ENCODE assay signal across 18 cellular contexts in genomic region chr9:131927092-131927491, GRCh38.
DNase-seq lines count a peak whose midpoint lies in the region; ATAC-seq, FAIRE-seq and TF ChIP-seq lines count a peak whose summit lies in the region.
"Had no signal": no experiment of that assay in that cellular context is flagged by ENCODE, and none has a peak within 500 bp of the region (broad histone marks: within the 10 kb centered on the region; RNA-seq: fewer than 3 reads in every experiment).

No MANE protein-coding gene starts in this region.

- FAIRE-seq in GM12891 (lab: Jason Lieb, UNC) = no peak
- FAIRE-seq: A204.1, GM19239, HepG2, HTR-8/SVneo had no signal

- peak; percentile 57; the same call in 1 of the 2 replicates for ATAC-seq in IMR-90 (ENCODE audit: low read depth)
- ATAC-seq in activated CD8-positive, alpha-beta T cell treated with anti-CD3 and anti-CD28 coated beads for 36 hours = no peak
- ATAC-seq: CD8-positive, alpha-beta T cell; HepG2 had no signal

- H2BK5ac ChIP-seq in IMR-90 (ENCODE audit: low read depth, low read length, poor library complexity, severe bottlenecking) = no peak overlapping the region

- H4K5ac ChIP-seq in IMR-90 (ENCODE audit: low read depth, low read length) = no peak overlapping the region

- H3K23ac ChIP-seq in IMR-90 (ENCODE audit: low read depth, low read length) = no peak overlapping the region

- no peak overlapping the region for H2AK9ac ChIP-seq in IMR-90 (replicated peaks; ENCODE audit: low read depth, low read length, poor library complexity)

- H3K9me3 Mint-ChIP-seq in activated CD8-positive, alpha-beta T cell treated with anti-CD3 and anti-CD28 coated beads for 36 hours = no peaks in the 10 kb centered on the region
- H3K9me3 Mint-ChIP-seq: CD14-positive monocyte; CD8-positive, alpha-beta T cell; HFFc6 had no signal

- TF ChIP-seq RAD21 in IMR-90 (IDR thresholded peaks at IDR 0.05; ENCODE audit: low read length) = no peak

- H3K56ac ChIP-seq in IMR-90 (ENCODE audit: extremely low read depth, insufficient read depth, low read length) = no peak overlapping the region

- H2BK15ac ChIP-seq in IMR-90 (ENCODE audit: low read depth, low read length) = no peak overlapping the region

- no peaks in the 10 kb centered on the region for H3K4me1 ChIP-seq in IMR-90 (ENCODE audit: control insufficient read depth, insufficient read depth, low read length)
- H3K4me1 ChIP-seq: Caco-2 had no signal

- TF ChIP-seq POLR2A in IMR-90 (IDR thresholded peaks at IDR 0.05; ENCODE audit: low read depth, low read length) = no peak
- no peak for TF ChIP-seq POLR2A in GM12891 (IDR thresholded peaks at IDR 0.05; ENCODE audit: low read depth, low read length)

- no peak overlapping the region for H3K27ac Mint-ChIP-seq in activated CD8-positive, alpha-beta T cell treated with anti-CD3 and anti-CD28 coated beads for 36 hours
- H3K27ac Mint-ChIP-seq: CD14-positive monocyte; CD8-positive, alpha-beta T cell; HFFc6 had no signal

- intact Hi-C loops in IMR-90 (cut with micrococcal nuclease) = no loop called here
- intact Hi-C loops in activated CD8-positive, alpha-beta T cell treated with anti-CD3 and anti-CD28 coated beads for 36 hours (cut with micrococcal nuclease) = no loop called here

- CTCF ChIA-PET in IMR-90 (lab: Yijun Ruan, JAX) = no interaction called here
- CTCF ChIA-PET in activated CD8-positive, alpha-beta T cell treated with anti-CD3 and anti-CD28 coated beads for 36 hours (lab: Charles Lee) = interaction anchor here (1.5 kb wide), 1 partner anchor 172 kb away, joined by 3 read pairs; no protein-coding TSS in a partner anchor

- no peak overlapping the region for H3K9ac ChIP-seq in IMR-90 (ENCODE audit: low read depth, low read length)

- no peak overlapping the region for H3K4me3 ChIP-seq in IMR-90 (ENCODE audit: insufficient read depth, low read depth, low read length)

- H3K14ac ChIP-seq in IMR-90 (replicated peaks; ENCODE audit: low read depth, low read length) = no peak overlapping the region

- H4K8ac ChIP-seq in IMR-90 (ENCODE audit: low read depth in 2 of 2, low read length in 2 of 2) = no peak overlapping the region

- no peak for DNase-seq in IMR-90
- DNase-seq in NOMO-1 treated with DMSO at 0.1 percent for 48 hours (lab: John Stamatoyannopoulos, UW; ENCODE audit: unreplicated experiment) = peak; percentile 67
- DNase-seq in amniotic epithelial cell (ENCODE audit: low read depth) = peak; percentile 7
- DNase-seq in stimulated activated CD4-positive, alpha-beta T cell treated with anti-CD3 and anti-CD28 coated beads, Interleukin-4, amount 100 ng/mL, for 1 hour = no peak
- DNase-seq in GM12891 (ENCODE audit: insufficient read length, low spot score) = no peak
- DNase-seq in activated CD8-positive, alpha-beta T cell treated with anti-CD3 and anti-CD28 coated beads for 36 hours = no peak
- no peak for DNase-seq in hypothalamus (lab: John Stamatoyannopoulos, UW)
- DNase-seq: Caco-2; CD8-positive, alpha-beta T cell; DND-41; GDM1; HCEC 1CT; HFFc6 had no signal

- no peaks in the 10 kb centered on the region for H3K9me3 ChIP-seq in IMR-90 (ENCODE audit: control insufficient read depth, insufficient read depth, low read length)
- H3K9me3 ChIP-seq: Caco-2 had no signal

- in situ Hi-C loops in IMR-90 (cut with MboI; ENCODE audit: low sequenced_read_pairs) = no loop called here

- H2BK20ac ChIP-seq in IMR-90 (ENCODE audit: low read depth, low read length) = no peak overlapping the region

- BruUV-seq in IMR-90 (replicated peaks; lab: Mats Ljungman, UMichigan) = no TSS peak

- no peak overlapping the region for H3K18ac ChIP-seq in IMR-90 (ENCODE audit: low read depth, low read length)

- dilution Hi-C loops in IMR-90 (cut with HindIII; ENCODE audit: low sequenced_read_pairs, unreplicated experiment) = no loop called here

- peaks cover 4% of the 10 kb centered on the region for H3K36me3 Mint-ChIP-seq in activated CD8-positive, alpha-beta T cell treated with anti-CD3 and anti-CD28 coated beads for 36 hours (ENCODE audit: low read depth)

- WGBS in IMR-90 (ENCODE audit: extremely low coverage in 2 of 2, insufficient read length in 1 of 2), 2 experiments = no CpG with 5 or more reads among the region's 3 CpGs

- no peak overlapping the region for H3K4me2 ChIP-seq in IMR-90 (ENCODE audit: low read depth, low read length)

- no peak for TF ChIP-seq CTCF in IMR-90 (conservative IDR thresholded peaks at IDR 0.05; ENCODE audit: low read depth, low read length)
- TF ChIP-seq CTCF in activated CD8-positive, alpha-beta T cell treated with anti-CD3 and anti-CD28 coated beads for 36 hours (IDR thresholded peaks at IDR 0.05) = no peak

- H2BK120ac ChIP-seq in IMR-90 (ENCODE audit: low read depth, low read length) = no peak overlapping the region

- no peak overlapping the region for H2AFZ ChIP-seq in IMR-90 (replicated peaks; ENCODE audit: low read length, poor library complexity)

- H3K36me3 ChIP-seq in IMR-90 (ENCODE audit: control insufficient read depth, insufficient read depth, low read length) = no peaks in the 10 kb centered on the region

- H4K91ac ChIP-seq in IMR-90 (ENCODE audit: insufficient read depth, low read depth, low read length) = no peak overlapping the region

- H3K27me3 Mint-ChIP-seq in activated CD8-positive, alpha-beta T cell treated with anti-CD3 and anti-CD28 coated beads for 36 hours = no peaks in the 10 kb centered on the region

- peaks cover 17% of the 10 kb centered on the region for H3K9me1 ChIP-seq in IMR-90 (ENCODE audit: insufficient read depth, low read length)

- no peak overlapping the region for H3K4me3 Mint-ChIP-seq in activated CD8-positive, alpha-beta T cell treated with anti-CD3 and anti-CD28 coated beads for 36 hours
- H3K4me3 Mint-ChIP-seq: CD14-positive monocyte; CD8-positive, alpha-beta T cell; HFFc6 had no signal

- peaks cover 0 to 47% of the 10 kb centered on the region in 2 experiments; a peak in 2 of 4 replicates for H3K79me1 ChIP-seq in IMR-90 (ENCODE audit: low read depth in 1 of 2, low read length in 2 of 2)

- no peak overlapping the region for H2AK5ac ChIP-seq in IMR-90 (ENCODE audit: low read depth, low read length)

- peaks cover 9% of the 10 kb centered on the region for H3K4me1 Mint-ChIP-seq in activated CD8-positive, alpha-beta T cell treated with anti-CD3 and anti-CD28 coated beads for 36 hours (ENCODE audit: low read depth)

- peaks cover 22% of the 10 kb centered on the region for H4K20me1 ChIP-seq in IMR-90 (ENCODE audit: insufficient read depth, low read length)

- no peaks in the 10 kb centered on the region for H3K27me3 ChIP-seq in IMR-90 (ENCODE audit: control insufficient read depth, insufficient read depth, low read length)

- POLR2A ChIA-PET in IMR-90 (lab: Charles Lee; ENCODE audit: unreplicated experiment) = no interaction called here
- POLR2A ChIA-PET in activated CD8-positive, alpha-beta T cell treated with anti-CD3 and anti-CD28 coated beads for 36 hours (lab: Charles Lee) = no interaction called here

- no peak overlapping the region for H3K4ac ChIP-seq in IMR-90 (ENCODE audit: low read depth, low read length)

- no peak overlapping the region for H3K27ac ChIP-seq in IMR-90 (ENCODE audit: insufficient read depth, low read length)

TF ChIP-seq in IMR-90, 13 proteins besides CTCF, POLR2A, EP300 and RAD21:
- TF ChIP-seq BHLHE40 (IDR thresholded peaks at IDR 0.05; ENCODE audit: low read depth, low read length) = no peak
- no peak for TF ChIP-seq MAZ (IDR thresholded peaks at IDR 0.05; ENCODE audit: borderline replicate concordance, low read depth, low read length)
- TF ChIP-seq CEBPB (IDR thresholded peaks at IDR 0.05; ENCODE audit: low read depth, low read length) = 0 out of 2 replicates have a peak, but pooled peaks have one; percentile 19
TF ChIP-seq in IMR-90: peak in this region for 1.

TF ChIP-seq in GM12891, 5 proteins besides CTCF, POLR2A, EP300 and RAD21:
- TF ChIP-seq TAF1 (IDR thresholded peaks at IDR 0.05; ENCODE audit: low read depth, low read length) (no peak), SPI1 (IDR thresholded peaks at IDR 0.05; ENCODE audit: low read depth, low read length) (no peak)
TF ChIP-seq in GM12891: peak in this region for 0.

Comparison
In these comparisons a context has a peak if more than half of its experiments do, and no peak if none do; other contexts are left out.
1. DNase-seq: peak in NOMO-1 treated with DMSO at 0.1 percent for 48 hours (single experiment) and amniotic epithelial cell (single experiment); none in IMR-90 (single experiment), stimulated activated CD4-positive, alpha-beta T cell treated with anti-CD3 and anti-CD28 coated beads, Interleukin-4, amount 100 ng/mL, for 1 hour (single experiment), GM12891 (single experiment), activated CD8-positive, alpha-beta T cell treated with anti-CD3 and anti-CD28 coated beads for 36 hours (single experiment) and hypothalamus (0 of 51).